In genomic region chr5:132327278-132327959, GRCh38 we compare ENCODE assay signal across 1 cellular context.
TF ChIP-seq lines count a peak whose summit lies in the region.

No MANE protein-coding gene starts in this region.

TF ChIP-seq in GM23338, 12 proteins besides CTCF, POLR2A, EP300 and RAD21 (continued from another document):
- TF ChIP-seq ZNF462 (CRISPR knock-in tag; IDR thresholded peaks at IDR 0.05) (no peak), CREB1 (CRISPR knock-in tag; IDR thresholded peaks at IDR 0.05; ENCODE audit: low read depth) (no peak), STAT1 (IDR thresholded peaks at IDR 0.05; ENCODE audit: unreplicated experiment) (no peak), EZH2phosphoT487 (IDR thresholded peaks at IDR 0.05; ENCODE audit: unreplicated experiment) (no peak), ZNF114 (CRISPR knock-in tag; IDR thresholded peaks at IDR 0.05) (no peak)
